In the genomic region with DNA sequence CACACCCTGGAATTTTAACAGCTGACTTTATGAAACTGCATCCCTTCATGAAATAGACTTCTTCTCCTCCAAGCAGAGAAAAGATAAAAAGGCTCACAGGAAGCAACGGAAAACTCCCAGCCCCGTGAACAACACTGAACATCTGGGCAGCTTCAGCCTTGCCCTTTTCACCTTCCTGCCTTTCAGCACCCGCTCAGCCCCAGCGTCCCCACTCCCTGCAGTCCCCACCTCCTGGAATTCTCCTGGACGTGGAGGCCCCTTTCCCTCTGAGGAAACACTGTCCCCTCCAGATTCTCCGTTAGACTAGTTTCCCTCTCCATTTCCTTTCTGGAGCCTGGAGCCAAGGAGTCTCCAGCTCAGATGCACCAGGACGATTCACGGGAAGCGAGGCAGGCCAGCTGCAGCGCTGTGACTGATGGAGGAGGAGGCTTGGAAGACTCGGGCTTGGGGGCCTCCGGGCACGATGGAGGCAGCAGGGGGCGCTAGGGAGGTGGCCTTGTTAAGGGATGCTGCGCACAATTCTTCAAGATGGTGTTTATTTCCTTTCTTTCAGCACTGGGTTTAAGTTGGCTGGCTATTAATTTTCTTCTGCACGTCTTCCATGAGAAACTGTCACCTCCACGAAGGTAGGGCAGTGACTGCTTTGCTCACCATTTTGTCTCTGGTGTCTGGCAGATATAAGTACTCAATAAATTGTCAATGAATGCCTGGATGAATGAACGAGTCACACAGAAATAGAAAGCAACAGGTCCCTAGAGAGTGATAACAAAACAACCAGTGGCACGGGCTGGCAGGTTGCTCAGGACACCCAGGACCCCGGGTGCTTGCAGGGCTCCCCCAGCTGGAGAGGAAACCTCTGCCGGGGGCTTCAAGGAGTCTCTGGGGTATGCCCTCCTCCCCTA, we compare ENCODE assay signal across 8 cellular contexts. TPM values are rescaled to one million over a fixed set of nuclear protein-coding genes. Genes with fewer than 3 reads are reported as not detected.
DNase-seq lines count a peak whose midpoint lies in the region; ATAC-seq and TF ChIP-seq lines count a peak whose summit lies in the region.

No MANE protein-coding gene starts in this region.

- no peak overlapping the region for H3K9ac ChIP-seq in rectal smooth muscle tissue (ENCODE audit: low read length)

- TF ChIP-seq CTCF in Panc1 (IDR thresholded peaks at IDR 0.05), result peak; percentile 75

- no peak overlapping the region for H3K27ac ChIP-seq in Panc1 (ENCODE audit: low read length)
- peak overlapping the region; percentile 57 for H3K27ac ChIP-seq in rectal smooth muscle tissue (ENCODE audit: low read depth, low read length)
- peak overlapping the region; percentile 81 to 98 for H3K27ac ChIP-seq in aorta (ENCODE audit: low read depth in 1 of 2, low read length in 2 of 2)

- H3K4me1 ChIP-seq in Panc1 (ENCODE audit: control insufficient read depth, insufficient read depth, low read length), result no peaks in the 10 kb centered on the region
- H3K4me1 ChIP-seq in rectal smooth muscle tissue (ENCODE audit: control insufficient read depth, insufficient read depth, low read length), result peaks cover 18% of the 10 kb centered on the region
- no peaks in the 10 kb centered on the region for H3K4me1 ChIP-seq in aorta (ENCODE audit: control insufficient read depth in 1 of 2, insufficient read depth in 2 of 2, low read length in 2 of 2)

- H3K4me3 ChIP-seq in Panc1 (ENCODE audit: low read depth in 2 of 2, low read length in 2 of 2) (no peak overlapping the region), rectal smooth muscle tissue (ENCODE audit: low read length) (no peak overlapping the region), aorta (ENCODE audit: low read length in 2 of 2) (no peak overlapping the region)

- in situ Hi-C loops in Panc1 (cut with HindIII; ENCODE audit: low pct_unique_long_range_greater_than_20kb, low sequenced_read_pairs), result no loop called here

- ATAC-seq in HG02678 (IDR thresholded peaks at IDR 0.05; ENCODE audit: unreplicated experiment), result peak; percentile 76
- ATAC-seq in Panc1, result peak; percentile 56; the same call in 1 of the 2 replicates
- ATAC-seq in aorta (ENCODE audit: low FRiP score), result peak; percentile 71
- no peak for ATAC-seq in GM21825 (IDR thresholded peaks at IDR 0.05; ENCODE audit: unreplicated experiment)

- DNase-seq in Daoy (ENCODE audit: low read depth) (peak; percentile 87), Panc1 (ENCODE audit: low read depth, low spot score) (peak; percentile 24), glomerular visceral epithelial cell (ENCODE audit: extremely low spot score) (peak; percentile 15), aorta (peak; percentile 86 to 93)
- peak; percentile 43 for DNase-seq in activated T-helper 9 cell treated with anti-CD3 and anti-CD28 coated beads, Interleukin-2, amount 50 U/mL, for 16 hours (ENCODE audit: low read depth)

- H3K27me3 ChIP-seq in Panc1 (ENCODE audit: control insufficient read depth, insufficient read depth, low read length) (no peaks in the 10 kb centered on the region; the same call in 1 of the 2 replicates), rectal smooth muscle tissue (ENCODE audit: control insufficient read depth, insufficient read depth, low read length) (no peaks in the 10 kb centered on the region), aorta (ENCODE audit: control insufficient read depth in 1 of 2, insufficient read depth in 2 of 2, low read length in 1 of 2) (no peaks in the 10 kb centered on the region)

- 22 to 28% methylated on average over 21 of the region's 21 CpGs for WGBS in aorta, 2 donors

- intact Hi-C loops in Panc1 (cut with micrococcal nuclease; ENCODE audit: unreplicated experiment), result no loop called here
- intact Hi-C loops in aorta (cut with DNase I), result no loop called here

- H3K9me3 ChIP-seq in Panc1 (ENCODE audit: control insufficient read depth, insufficient read depth, low read depth, low read length) (no peaks in the 10 kb centered on the region), aorta (ENCODE audit: control insufficient read depth, low read length) (no peaks in the 10 kb centered on the region)

- no TSS peak for BruUV-seq in Panc1 (replicated peaks; lab: Mats Ljungman, UMichigan)

- H3K36me3 ChIP-seq in Panc1 (ENCODE audit: control insufficient read depth, insufficient read depth, low read length) (no peaks in the 10 kb centered on the region), rectal smooth muscle tissue (ENCODE audit: control insufficient read depth, insufficient read depth, low read length) (no peaks in the 10 kb centered on the region), aorta (ENCODE audit: control insufficient read depth in 1 of 2, insufficient read depth in 2 of 2, low read length in 1 of 2) (no peaks in the 10 kb centered on the region)

- POLR2A ChIA-PET in Panc1 (lab: Charles Lee), result interaction anchor here (0.7 kb wide), 1 partner anchor 11 kb away, joined by 4 read pairs; no protein-coding TSS in a partner anchor

- CTCF ChIA-PET in Panc1 (lab: Charles Lee), result interaction anchor here (0.6 to 1.7 kb wide), 2 partner anchors 11 to 49 kb away, joined by 3 to 5 read pairs; no protein-coding TSS in a partner anchor

RNA-seq across cellular contexts. Expression of gene MYOC, which starts 3.0 kb away (rescaled TPM):
- not detected in 2 replicates for total RNA-seq in Daoy (2014; rRNA removed; shearing (Covaris generic))
- total RNA-seq in Panc1 (2021; ENCODE audit: unreplicated experiment) (not detected), aorta (10 to 100 TPM; 18.0 to 74.0 TPM)
- polyA plus RNA-seq in Panc1 (2012; ENCODE audit: insufficient read length), result not detected
- 1 to 10 TPM; 3.8 to 6.5 TPM for polyA plus RNA-seq in aorta

RNA-seq across cellular contexts. Expression of gene MYOCOS, which starts 33.4 kb away (rescaled TPM):
- not detected in 2 replicates for total RNA-seq in Daoy (2014; rRNA removed; shearing (Covaris generic))
- total RNA-seq in Panc1 (2021; ENCODE audit: unreplicated experiment) (not detected), aorta (not detected)
- not detected for polyA plus RNA-seq in Panc1 (2012; ENCODE audit: insufficient read length)
- polyA plus RNA-seq in aorta, result not detected

Comparison
In these comparisons a context has a peak if more than half of its experiments do, and no peak if none do; other contexts are left out.
1. DNase-seq: peak in every context shown above with its lines; median percentile 90 in aorta; 87 in Daoy; 43 in activated T-helper 9 cell treated with anti-CD3 and anti-CD28 coated beads, Interleukin-2, amount 50 U/mL, for 16 hours; 24 in Panc1; 15 in glomerular visceral epithelial cell.
2. RNA of gene MYOC, which starts 3.0 kb away (total RNA-seq): 18.0 to 74.0 TPM in aorta; not detected in Daoy and not detected in Panc1 (single experiment); every median in the first group is over 10 times any median in the second.